29 cellular contexts compared by ENCODE assay signal in the genomic region with DNA sequence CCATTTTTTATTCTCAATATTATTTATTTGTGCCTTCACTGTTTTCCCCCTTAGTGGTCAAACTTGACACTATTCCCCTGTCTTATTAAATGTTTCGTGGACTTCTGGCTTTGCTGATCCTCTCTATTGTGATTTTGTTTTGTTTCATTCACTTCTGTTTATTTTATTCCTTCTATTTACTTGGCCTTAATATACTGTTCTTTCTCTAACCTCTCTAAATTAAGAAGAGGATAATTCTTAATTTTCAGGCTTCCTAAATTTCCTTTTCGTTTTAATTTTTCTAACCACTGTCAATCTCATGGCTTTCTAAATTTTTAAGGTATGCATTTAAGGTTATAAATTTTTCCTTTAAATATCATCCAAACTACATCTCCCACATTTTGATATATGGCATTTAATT.
"Had no signal": no experiment of that assay in that cellular context is flagged by ENCODE, and none has a peak within 500 bp of the region (broad histone marks: within the 10 kb centered on the region; RNA-seq: fewer than 3 reads in every experiment).

No MANE protein-coding gene starts in this region.

- H3K4me2 ChIP-seq: SK-N-SH had no signal

- H3K27me3 ChIP-seq: brain microvascular endothelial cell, Peyer's patch had no signal

- H3K27ac ChIP-seq: brain microvascular endothelial cell, Peyer's patch, SJSA1 had no signal

- H3K9me2 ChIP-seq: SK-N-SH had no signal

- FAIRE-seq: TTC549 had no signal

- H3K4me3 ChIP-seq: Peyer's patch, SJSA1 had no signal

- H3K9me3 ChIP-seq: Peyer's patch, SJSA1, SK-N-SH had no signal

- ATAC-seq: activated CD8-positive, alpha-beta T cell treated with anti-CD3 and anti-CD28 coated beads, Interleukin-2, amount 10 ng/mL, durations not matched to agents 7 days and 5 days; PC-3 had no signal

- H3K36me3 ChIP-seq: brain microvascular endothelial cell, Peyer's patch, SJSA1 had no signal

- H3K9ac ChIP-seq: SK-N-SH had no signal

- DNase-seq: activated CD4-positive, alpha-beta T cell treated with anti-CD3 and anti-CD28 coated beads, Interleukin-2, amount 10 ng/mL, durations not matched to agents 24 days and 14 days; activated CD4-positive, alpha-beta T cell treated with anti-CD3 and anti-CD28 coated beads, Interleukin-2, amount 50 U/mL, for 4 hours; activated CD8-positive, alpha-beta T cell treated with anti-CD3 and anti-CD28 coated beads, Interleukin-2, amount 10 ng/mL, durations not matched to agents 7 days and 5 days; activated effector memory CD4-positive, alpha-beta T cell treated with anti-CD3 and anti-CD28 coated beads, Interleukin-2, amount 50 U/mL, for 16 hours; activated naive CD4-positive, alpha-beta T cell; activated naive CD4-positive, alpha-beta T cell treated with anti-CD3 and anti-CD28 coated beads, Interleukin-2, amount 50 U/mL, for 16 hours; activated naive CD8-positive, alpha-beta T cell treated with anti-CD3 and anti-CD28 coated beads for 36 hours; activated T-cell treated with anti-CD3 and anti-CD28 coated beads, Interleukin-2, amount 50 U/mL, for 24 hours; amniotic stem cell; aorta; brain microvascular endothelial cell; central memory CD4-positive, alpha-beta T cell; Kasumi-1; KBM-7; NCI-H1105; NCI-H1436; NCI-H1694; NCI-H2029; NCI-H345; NCI-H524 treated with DMSO at 0.1 percent for 48 hours; NCI-H748 treated with DMSO at 0.1 percent for 48 hours; NK-92 treated with Interleukin-12 subunit alpha and Interleukin-12 subunit beta, amount 100 ng/mL, for 24 hours; PC-3; RPMI8226; SHP77 treated with DMSO at 0.1 percent for 48 hours; SK-N-SH had no signal
